In genomic region chr5:115795700-115796099, GRCh38 we compare ENCODE assay signal across 27 cellular contexts. TPM values are rescaled to one million over a fixed set of nuclear protein-coding genes. Genes with fewer than 3 reads are reported as not detected.
"Had no signal": no experiment of that assay in that cellular context is flagged by ENCODE, and none has a peak within 500 bp of the region (broad histone marks: within the 10 kb centered on the region; RNA-seq: fewer than 3 reads in every experiment).

No MANE protein-coding gene starts in this region.

- H3K36me3 Mint-ChIP-seq: memory B cell; naive B cell; natural killer cell; stimulated activated naive B cell treated with anti-CD40 and anti-IgM and Interleukin-4, amounts not matched to agents 10 μg/mL and 1 μg/mL and 100 μg/mL, for 72 hours had no signal

- H3K9me3 Mint-ChIP-seq: memory B cell; natural killer cell; nephron progenitor cell; neural progenitor cell; stimulated activated naive B cell treated with anti-CD40 and anti-IgM and Interleukin-4, amounts not matched to agents 10 μg/mL and 1 μg/mL and 100 μg/mL, for 72 hours had no signal

- H3K4me1 ChIP-seq: left ventricle myocardium inferior, neural progenitor cell, right atrium auricular region, suprapubic skin, tibial artery, upper lobe of right lung had no signal

- H3K9me3 ChIP-seq: left ventricle myocardium inferior, neutrophil, ovary, right atrium auricular region, stomach, suprapubic skin, thoracic aorta, tibial artery, upper lobe of right lung had no signal

- DNase-seq: head of caudate nucleus; hippocampal formation; kidney; left ventricle myocardium inferior; naive B cell; natural killer cell; nephron progenitor cell; ovary; small intestine; stimulated activated CD4-positive, alpha-beta T cell treated with anti-CD3 and anti-CD28 coated beads, Interleukin-1b, Interleukin-23, amount 100 ng/mL, for 48 hours; stimulated activated CD4-positive, alpha-beta T cell treated with anti-CD3 and anti-CD28 coated beads, Interleukin-4, amount 100 ng/mL, for 1 hour; stimulated activated naive B cell treated with anti-CD40 and anti-IgM and Interleukin-4, amounts not matched to agents 10 μg/mL and 1 μg/mL and 100 μg/mL, for 72 hours; stimulated activated naive CD8-positive, alpha-beta T cell treated with anti-CD3 and anti-CD28 coated beads, Interleukin-15, Interleukin-2, amounts not matched to agents 100 U/mL and 50 U/mL, for 24 hours; stomach; tibial artery; trophoblast cell; upper lobe of right lung had no signal

- H3K27ac ChIP-seq: left ventricle myocardium inferior, neural progenitor cell, neutrophil, ovary, right atrium auricular region, stomach, suprapubic skin, thoracic aorta, tibial artery, upper lobe of right lung had no signal

- H3K9ac ChIP-seq: neural progenitor cell had no signal

- H3K4me3 Mint-ChIP-seq: memory B cell; naive B cell; natural killer cell; nephron progenitor cell; neural progenitor cell; stimulated activated naive B cell treated with anti-CD40 and anti-IgM and Interleukin-4, amounts not matched to agents 10 μg/mL and 1 μg/mL and 100 μg/mL, for 72 hours had no signal

- ATAC-seq: natural killer cell; sciatic nerve; stimulated activated naive B cell treated with anti-CD40 and anti-IgM and Interleukin-4, amounts not matched to agents 10 μg/mL and 1 μg/mL and 100 μg/mL, for 72 hours; stimulated activated naive CD8-positive, alpha-beta T cell treated with anti-CD3 and anti-CD28 coated beads, Interleukin-15, Interleukin-2, amounts not matched to agents 100 U/mL and 50 U/mL, for 24 hours; upper lobe of right lung had no signal

- H3K4me3 ChIP-seq: left ventricle myocardium inferior, lung, neural progenitor cell, ovary, right atrium auricular region, stomach, suprapubic skin, thoracic aorta, tibial artery, upper lobe of right lung had no signal

- H3K4me2 ChIP-seq: neural progenitor cell had no signal

- H3K27ac Mint-ChIP-seq: memory B cell; naive B cell; natural killer cell; nephron progenitor cell; neural progenitor cell; progenitor cell of endocrine pancreas; stimulated activated naive B cell treated with anti-CD40 and anti-IgM and Interleukin-4, amounts not matched to agents 10 μg/mL and 1 μg/mL and 100 μg/mL, for 72 hours had no signal

- H2AFZ ChIP-seq: neural progenitor cell had no signal

- H3K4me1 Mint-ChIP-seq: memory B cell; naive B cell; neural progenitor cell; stimulated activated naive B cell treated with anti-CD40 and anti-IgM and Interleukin-4, amounts not matched to agents 10 μg/mL and 1 μg/mL and 100 μg/mL, for 72 hours had no signal

- H3K36me3 ChIP-seq: left ventricle myocardium inferior, neural progenitor cell, neutrophil, ovary, right atrium auricular region, stomach, suprapubic skin, thoracic aorta, tibial artery, upper lobe of right lung had no signal

- H3K27me3 ChIP-seq: neural progenitor cell, ovary, right atrium auricular region, stomach had no signal

- FAIRE-seq: kidney, small intestine, urothelium cell line had no signal

RNA-seq across cellular contexts. Expression of gene CDO1, which starts 20.8 kb away (rescaled TPM):
- total RNA-seq: natural killer cell had no signal
